ENCODE assay signal across 12 cellular contexts in the genomic region with DNA sequence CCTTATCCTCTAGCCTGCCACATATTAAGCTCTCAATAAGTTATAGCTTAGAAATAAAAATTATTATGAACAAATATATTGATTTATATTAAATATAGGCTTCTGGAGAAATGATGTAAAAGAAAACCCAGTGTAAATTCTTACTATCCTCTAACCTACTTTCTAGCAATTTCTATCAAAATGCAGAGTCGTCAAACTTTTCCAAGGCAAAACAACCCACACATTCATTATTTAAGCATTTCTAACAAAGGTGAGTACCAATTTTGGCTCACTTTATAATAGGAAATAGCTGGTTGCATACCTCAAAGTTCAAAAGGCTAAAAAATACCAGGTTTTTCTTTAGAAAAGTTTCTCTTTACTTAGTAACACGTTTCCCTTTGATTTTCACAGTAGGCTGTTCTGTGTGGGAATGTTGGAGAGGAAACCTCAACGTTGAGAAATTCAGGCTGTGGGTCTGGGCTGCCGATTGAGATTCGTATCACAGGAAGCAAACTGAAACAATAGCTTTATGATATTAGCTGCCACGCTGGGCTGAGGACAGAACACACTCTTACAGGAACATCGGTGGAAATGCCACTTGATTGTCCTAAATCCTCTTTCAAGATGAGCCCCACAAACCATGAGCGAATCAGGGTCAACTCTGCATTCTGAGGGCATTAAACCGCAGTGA. TPM values are rescaled to one million over a fixed set of nuclear protein-coding genes. Genes with fewer than 3 reads are reported as not detected.
A peak's percentile ranks its signal among the peaks of the same experiment; 100 is the strongest.
DNase-seq lines count a peak whose midpoint lies in the region; ATAC-seq and TF ChIP-seq lines count a peak whose summit lies in the region.
"Had no signal": no experiment of that assay in that cellular context is flagged by ENCODE, and none has a peak within 500 bp of the region (broad histone marks: within the 10 kb centered on the region; RNA-seq: fewer than 3 reads in every experiment).

No MANE protein-coding gene starts in this region.

- H3K4me1 Mint-ChIP-seq in activated naive CD4-positive, alpha-beta T cell treated with anti-CD3 and anti-CD28 coated beads, Interleukin-2, amount 50 U/mL, for 24 hours = peaks cover 87% of the 10 kb centered on the region
- peaks cover 68% of the 10 kb centered on the region for H3K4me1 Mint-ChIP-seq in activated CD4-positive, alpha-beta memory T cell treated with anti-CD3 and anti-CD28 coated beads, Interleukin-2, amount 10 ng/mL, durations not matched to agents 7 days and 5 days
- no peaks in the 10 kb centered on the region for H3K4me1 Mint-ChIP-seq in type B pancreatic cell (ENCODE audit: unreplicated experiment)

- H3K9me3 Mint-ChIP-seq in activated naive CD4-positive, alpha-beta T cell treated with anti-CD3 and anti-CD28 coated beads, Interleukin-2, amount 50 U/mL, for 24 hours = no peaks in the 10 kb centered on the region
- H3K9me3 Mint-ChIP-seq in activated naive CD4-positive, alpha-beta T cell treated with anti-CD3 and anti-CD28 coated beads, Interleukin-2, amount 50 U/mL, for 72 hours = peaks cover 0 to 4% of the 10 kb centered on the region in 2 donors
- H3K9me3 Mint-ChIP-seq in activated CD4-positive, alpha-beta memory T cell treated with anti-CD3 and anti-CD28 coated beads, Interleukin-2, amount 10 ng/mL, durations not matched to agents 7 days and 5 days = no peaks in the 10 kb centered on the region
- H3K9me3 Mint-ChIP-seq in type B pancreatic cell = no peaks in the 10 kb centered on the region

- no peaks in the 10 kb centered on the region for H3K27me3 ChIP-seq in upper lobe of right lung

- intact Hi-C loops in upper lobe of right lung (cut with DNase I) = loop anchor here (10.0 kb wide), 1 partner anchor 45 kb away; no protein-coding TSS in a partner anchor

- no peaks in the 10 kb centered on the region for H3K9me3 ChIP-seq in upper lobe of right lung
- H3K9me3 ChIP-seq: neutrophil had no signal

- POLR2A ChIA-PET in activated CD4-positive, alpha-beta memory T cell treated with anti-CD3 and anti-CD28 coated beads, Interleukin-2, amount 10 ng/mL, durations not matched to agents 7 days and 5 days (lab: Charles Lee) = no interaction called here

- H3K36me3 Mint-ChIP-seq in activated naive CD4-positive, alpha-beta T cell treated with anti-CD3 and anti-CD28 coated beads, Interleukin-2, amount 50 U/mL, for 24 hours = no peaks in the 10 kb centered on the region
- H3K36me3 Mint-ChIP-seq in activated naive CD4-positive, alpha-beta T cell treated with anti-CD3 and anti-CD28 coated beads, Interleukin-2, amount 50 U/mL, for 72 hours = peaks cover 0 to 7% of the 10 kb centered on the region in 2 donors
- peaks cover 46% of the 10 kb centered on the region for H3K36me3 Mint-ChIP-seq in activated CD4-positive, alpha-beta memory T cell treated with anti-CD3 and anti-CD28 coated beads, Interleukin-2, amount 10 ng/mL, durations not matched to agents 7 days and 5 days (ENCODE audit: low read depth)
- H3K36me3 Mint-ChIP-seq in type B pancreatic cell = peaks cover 11% of the 10 kb centered on the region

- CTCF ChIA-PET in activated CD4-positive, alpha-beta memory T cell treated with anti-CD3 and anti-CD28 coated beads, Interleukin-2, amount 10 ng/mL, durations not matched to agents 7 days and 5 days (lab: Charles Lee) = interaction anchor here (1.8 to 2.1 kb wide), 2 partner anchors 14 to 287 kb away, joined by 4 to 8 read pairs; no protein-coding TSS in a partner anchor

- peak overlapping the region; percentile 71 for H3K27ac ChIP-seq in upper lobe of right lung
- H3K27ac ChIP-seq: neutrophil had no signal

- peak overlapping the region; percentile 76 for H3K4me3 Mint-ChIP-seq in activated naive CD4-positive, alpha-beta T cell treated with anti-CD3 and anti-CD28 coated beads, Interleukin-2, amount 50 U/mL, for 24 hours
- no peak overlapping the region for H3K4me3 Mint-ChIP-seq in activated CD4-positive, alpha-beta memory T cell treated with anti-CD3 and anti-CD28 coated beads, Interleukin-2, amount 10 ng/mL, durations not matched to agents 7 days and 5 days
- no peak overlapping the region for H3K4me3 Mint-ChIP-seq in type B pancreatic cell

- H3K27ac Mint-ChIP-seq in activated naive CD4-positive, alpha-beta T cell treated with anti-CD3 and anti-CD28 coated beads, Interleukin-2, amount 50 U/mL, for 24 hours = peak overlapping the region; percentile 69
- H3K27ac Mint-ChIP-seq in activated naive CD4-positive, alpha-beta T cell treated with anti-CD3 and anti-CD28 coated beads, Interleukin-2, amount 50 U/mL, for 72 hours = peak overlapping the region in 1 of 2 donors; percentile 91
- peak overlapping the region; percentile 97 for H3K27ac Mint-ChIP-seq in activated CD4-positive, alpha-beta memory T cell treated with anti-CD3 and anti-CD28 coated beads, Interleukin-2, amount 10 ng/mL, durations not matched to agents 7 days and 5 days
- H3K27ac Mint-ChIP-seq in type B pancreatic cell = no peak overlapping the region

- H3K4me3 ChIP-seq in upper lobe of right lung = no peak overlapping the region
- H3K4me3 ChIP-seq: lung had no signal

- no peak for TF ChIP-seq CTCF in upper lobe of right lung (IDR thresholded peaks at IDR 0.05)
- no peak for TF ChIP-seq CTCF in type B pancreatic cell (conservative IDR thresholded peaks at IDR 0.05)

- H3K36me3 ChIP-seq in upper lobe of right lung = peaks cover 81% of the 10 kb centered on the region
- H3K36me3 ChIP-seq: neutrophil had no signal

- DNase-seq in activated naive CD4-positive, alpha-beta T cell treated with anti-CD3 and anti-CD28 coated beads, Interleukin-2, amount 50 U/mL, for 72 hours (ENCODE audit: low spot score in 2 of 2) = no peak
- DNase-seq in activated CD4-positive, alpha-beta memory T cell treated with anti-CD3 and anti-CD28 coated beads, Interleukin-2, amount 10 ng/mL, durations not matched to agents 7 days and 5 days = no peak
- DNase-seq in glomerular endothelial cell (ENCODE audit: extremely low read depth, low read depth, low spot score) (peak; percentile 81), upper lobe of right lung (no peak), type B pancreatic cell (ENCODE audit: extremely low spot score, unreplicated experiment) (no peak), kidney glomerular epithelial cell (lab: John Stamatoyannopoulos, UW) (no peak)
- DNase-seq: NCI-H1694 treated with DMSO at 0.1 percent for 48 hours had no signal

- H3K4me1 ChIP-seq in upper lobe of right lung = peaks cover 58% of the 10 kb centered on the region

- ATAC-seq in activated naive CD4-positive, alpha-beta T cell treated with anti-CD3 and anti-CD28 coated beads, Interleukin-2, amount 50 U/mL, for 72 hours = no peak
- ATAC-seq in upper lobe of right lung (no peak), GM18861 (IDR thresholded peaks at IDR 0.05; ENCODE audit: unreplicated experiment) (no peak)
- ATAC-seq: HCT116 had no signal

- no peaks in the 10 kb centered on the region for H3K27me3 Mint-ChIP-seq in activated naive CD4-positive, alpha-beta T cell treated with anti-CD3 and anti-CD28 coated beads, Interleukin-2, amount 50 U/mL, for 24 hours
- H3K27me3 Mint-ChIP-seq in activated CD4-positive, alpha-beta memory T cell treated with anti-CD3 and anti-CD28 coated beads, Interleukin-2, amount 10 ng/mL, durations not matched to agents 7 days and 5 days = no peaks in the 10 kb centered on the region
- H3K27me3 Mint-ChIP-seq in type B pancreatic cell = no peaks in the 10 kb centered on the region

RNA-seq across cellular contexts. Expression of a gene that starts 53.0 kb away (rescaled TPM):
- 1 to 10 TPM; 1.8 to 6.5 TPM for total RNA-seq in activated naive CD4-positive, alpha-beta T cell treated with anti-CD3 and anti-CD28 coated beads, Interleukin-2, amount 50 U/mL, for 72 hours
- 10 to 100 TPM; 76.3 to 79.0 TPM for total RNA-seq in activated CD4-positive, alpha-beta memory T cell treated with anti-CD3 and anti-CD28 coated beads, Interleukin-2, amount 10 ng/mL, durations not matched to agents 7 days and 5 days
- total RNA-seq in glomerular endothelial cell = 239 and 676 TPM in 2 replicates
- total RNA-seq in upper lobe of right lung = 1,593 TPM
- 59.8 and 362 TPM in 2 replicates for total RNA-seq in type B pancreatic cell (ENCODE audit: low replicate concordance)
